8 cellular contexts compared by ENCODE assay signal in genomic region chr2:134217924-134218323, GRCh38. TPM values are rescaled to one million over a fixed set of nuclear protein-coding genes. Genes with fewer than 3 reads are reported as not detected.
DNase-seq lines count a peak whose midpoint lies in the region; ATAC-seq and TF ChIP-seq lines count a peak whose summit lies in the region.

No MANE protein-coding gene starts in this region.

- H3K36me3 ChIP-seq in MM.1S (replicated peaks; ENCODE audit: insufficient read depth, low read length) (no peaks in the 10 kb centered on the region), adrenal gland (replicated peaks in 1 of 2) (no peaks in the 10 kb centered on the region)

- intact Hi-C loops in adrenal gland (cut with DNase I) = no loop called here

- H3K79me2 ChIP-seq in MM.1S (ENCODE audit: low read length) = peaks cover 98% of the 10 kb centered on the region

- no peaks in the 10 kb centered on the region for H3K27me3 ChIP-seq in MM.1S (replicated peaks; ENCODE audit: insufficient read depth, low read length)
- no peaks in the 10 kb centered on the region for H3K27me3 ChIP-seq in foreskin keratinocyte
- no peaks in the 10 kb centered on the region for H3K27me3 ChIP-seq in adrenal gland

- peaks cover 8% of the 10 kb centered on the region for H3F3A ChIP-seq in MM.1S (ENCODE audit: insufficient read depth, low read length)

- H3K9me3 ChIP-seq in MM.1S (replicated peaks; ENCODE audit: insufficient read depth, low read length) = no peaks in the 10 kb centered on the region
- no peaks in the 10 kb centered on the region for H3K9me3 ChIP-seq in adrenal gland (replicated peaks in 1 of 3)

- H3K27ac ChIP-seq in MM.1S (ENCODE audit: low read length) = peak overlapping the region; percentile 84
- H3K27ac ChIP-seq in foreskin keratinocyte = no peak overlapping the region
- H3K27ac ChIP-seq in adrenal gland = no peak overlapping the region

- WGBS in adrenal gland, 4 donors = 77 to 89% (median 81%) methylated on average over 1 of the region's 1 CpG

- no peaks in the 10 kb centered on the region for H4K20me1 ChIP-seq in MM.1S (ENCODE audit: insufficient read depth, low read length)

- H3K4me3 ChIP-seq in MM.1S (ENCODE audit: low read length) = no peak overlapping the region
- no peak overlapping the region for H3K4me3 ChIP-seq in adrenal gland

- H3K4me1 ChIP-seq in MM.1S (ENCODE audit: low read length) = peaks cover 32% of the 10 kb centered on the region
- H3K4me1 ChIP-seq in foreskin keratinocyte = peaks cover 4% of the 10 kb centered on the region
- peaks cover 0 to 22% of the 10 kb centered on the region in 2 donors for H3K4me1 ChIP-seq in adrenal gland (replicated peaks in 1 of 2)

- H3K9ac ChIP-seq in MM.1S (ENCODE audit: low read length) = peak overlapping the region; percentile 32

- no peaks in the 10 kb centered on the region for H3K9me2 ChIP-seq in MM.1S (replicated peaks; ENCODE audit: insufficient read depth, low read length)

- H2AFZ ChIP-seq in MM.1S (ENCODE audit: low read length) = no peak overlapping the region

- ATAC-seq in GM18517 (IDR thresholded peaks at IDR 0.05; ENCODE audit: unreplicated experiment) (peak; percentile 83), GM21786 (IDR thresholded peaks at IDR 0.05; ENCODE audit: unreplicated experiment) (peak; percentile 74), foreskin keratinocyte (peak; percentile 55)

- DNase-seq in MM.1S (no peak), foreskin keratinocyte (peak in 1 of 2 donors; percentile 26), NCI-H748 (lab: John Stamatoyannopoulos, UW; ENCODE audit: unreplicated experiment) (no peak), Ammon's horn (ENCODE audit: low spot score) (no peak), NCI-H1694 treated with DMSO at 0.1 percent for 48 hours (lab: John Stamatoyannopoulos, UW) (no peak), adrenal gland (no peak)

- TF ChIP-seq CTCF in MM.1S (IDR thresholded peaks at IDR 0.05; ENCODE audit: low read length) (no peak), foreskin keratinocyte (conservative IDR thresholded peaks at IDR 0.05) (no peak), adrenal gland (IDR thresholded peaks at IDR 0.05) (no peak)

- peak overlapping the region; percentile 56; the same call in 1 of the 2 replicates for H3K4me2 ChIP-seq in MM.1S (ENCODE audit: low read depth, low read length)

- no peak for TF ChIP-seq POLR2A in adrenal gland (IDR thresholded peaks at IDR 0.05)

RNA-seq across cellular contexts. Expression of gene MGAT5, which starts 35.9 kb away (rescaled TPM):
- 60.2 and 83.1 TPM in 2 replicates for total RNA-seq in foreskin keratinocyte
- 11.9 and 14.6 TPM in 2 replicates for polyA plus RNA-seq in foreskin keratinocyte
- 10 to 100 TPM; 27.9 to 47.9 (median 42.9) TPM for total RNA-seq in adrenal gland
- 10 to 100 TPM in 1 of 3 donors, 1 to 10 TPM in 2; 2.9 to 20.0 (median 3.6) TPM for polyA plus RNA-seq in adrenal gland
